ENCODE assay signal across 27 cellular contexts in genomic region chr1:3155056-3155805, GRCh38.
DNase-seq lines count a peak whose midpoint lies in the region; ATAC-seq, FAIRE-seq and TF ChIP-seq lines count a peak whose summit lies in the region.
"Had no signal": no experiment of that assay in that cellular context is flagged by ENCODE, and none has a peak within 500 bp of the region (broad histone marks: within the 10 kb centered on the region; RNA-seq: fewer than 3 reads in every experiment).

No MANE protein-coding gene starts in this region.

- H3K9ac ChIP-seq in endothelial cell of umbilical vein (replicated peaks; ENCODE audit: extremely low read depth, insufficient read depth, low read length) (no peak overlapping the region), mammary epithelial cell (ENCODE audit: insufficient read depth, low read length) (no peak overlapping the region)
- H3K9ac ChIP-seq: KMS-11 had no signal

- no peak overlapping the region for H3K27ac Mint-ChIP-seq in GM23338
- H3K27ac Mint-ChIP-seq: CD4-positive, alpha-beta memory T cell; IgD-negative memory B cell had no signal

- H3K9me1 ChIP-seq in endothelial cell of umbilical vein (replicated peaks; ENCODE audit: control insufficient read depth, extremely low read depth, insufficient read depth, low read length): no peaks in the 10 kb centered on the region

- TF ChIP-seq POLR2A in endothelial cell of umbilical vein (IDR thresholded peaks at IDR 0.05; ENCODE audit: low read depth, low read length): no peak

- no peak overlapping the region for H3K27ac ChIP-seq in GM23338 (ENCODE audit: low read depth)
- H3K27ac ChIP-seq in caudate nucleus (ENCODE audit: low read depth, low read length): peak overlapping the region; percentile 44
- H3K27ac ChIP-seq in endothelial cell of umbilical vein (ENCODE audit: insufficient read depth, low read depth, low read length): no peak overlapping the region
- peak overlapping the region; percentile 66 to 74 for H3K27ac ChIP-seq in thoracic aorta
- no peak overlapping the region for H3K27ac ChIP-seq in mammary epithelial cell (ENCODE audit: insufficient read depth, low read depth, low read length)
- H3K27ac ChIP-seq: HL-60, KMS-11, SK-N-MC had no signal

- H3K4me1 Mint-ChIP-seq in GM23338: peaks cover 3% of the 10 kb centered on the region; the same call in 1 of the 3 replicates
- H3K4me1 Mint-ChIP-seq: IgD-negative memory B cell had no signal

- H3K4me1 ChIP-seq in GM23338 (ENCODE audit: insufficient read depth): no peaks in the 10 kb centered on the region
- H3K4me1 ChIP-seq in endothelial cell of umbilical vein (ENCODE audit: control insufficient read depth, extremely low read depth, insufficient read depth, low read length): no peaks in the 10 kb centered on the region
- H3K4me1 ChIP-seq in thoracic aorta (ENCODE audit: control insufficient read depth in 1 of 2, low read depth in 2 of 2): peaks cover 17 to 54% of the 10 kb centered on the region in 2 donors
- H3K4me1 ChIP-seq in mammary epithelial cell (ENCODE audit: insufficient read depth, low read length): no peaks in the 10 kb centered on the region

- H3K4me2 ChIP-seq in GM23338 (no peak overlapping the region), endothelial cell of umbilical vein (ENCODE audit: insufficient read depth, low read length) (no peak overlapping the region), mammary epithelial cell (ENCODE audit: insufficient read depth, low read depth, low read length) (no peak overlapping the region)
- H3K4me2 ChIP-seq: KMS-11 had no signal

- H4K20me1 ChIP-seq in GM23338 (replicated peaks; ENCODE audit: insufficient read depth) (no peaks in the 10 kb centered on the region), endothelial cell of umbilical vein (replicated peaks; ENCODE audit: control insufficient read depth, extremely low read depth, insufficient read depth, low read length) (no peaks in the 10 kb centered on the region), mammary epithelial cell (ENCODE audit: insufficient read depth, low read length) (no peaks in the 10 kb centered on the region)

- H3F3A ChIP-seq in GM23338 (replicated peaks; ENCODE audit: low read depth): no peaks in the 10 kb centered on the region

- H3K36me3 Mint-ChIP-seq in GM23338 (ENCODE audit: low read depth): no peaks in the 10 kb centered on the region
- H3K36me3 Mint-ChIP-seq: CD4-positive, alpha-beta memory T cell; IgD-negative memory B cell had no signal

- dilution Hi-C loops in endothelial cell of umbilical vein (cut with MboI; ENCODE audit: extremely low pct_ligation_motif_present, low sequenced_read_pairs) (no loop called here), mammary epithelial cell (cut with HindIII; ENCODE audit: low sequenced_read_pairs) (no loop called here)

- H3K36me3 ChIP-seq in GM23338 (ENCODE audit: insufficient read depth) (no peaks in the 10 kb centered on the region), endothelial cell of umbilical vein (ENCODE audit: control insufficient read depth in 2 of 2, extremely low read depth in 1 of 2, insufficient read depth in 2 of 2, low read length in 2 of 2) (no peaks in the 10 kb centered on the region), thoracic aorta (no peaks in the 10 kb centered on the region), mammary epithelial cell (ENCODE audit: insufficient read depth, low read length) (no peaks in the 10 kb centered on the region)

- in situ Hi-C loops in mammary epithelial cell (cut with MboI; ENCODE audit: low sequenced_read_pairs in 2 of 2): no loop called here

- 72% methylated on average over 37 of the region's 39 CpGs for WGBS in mammary epithelial cell (ENCODE audit: low coverage, missing lambda C conversion rate)

- POLR2A ChIA-PET in endothelial cell of umbilical vein (lab: Charles Lee): no interaction called here

- no TSS peak for BruUV-seq in endothelial cell of umbilical vein (replicated peaks; lab: Mats Ljungman, UMichigan)
- BruUV-seq in mammary epithelial cell (replicated peaks; lab: Mats Ljungman, UMichigan): no TSS peak

- H3K4me3 Mint-ChIP-seq in GM23338: no peak overlapping the region
- H3K4me3 Mint-ChIP-seq: CD4-positive, alpha-beta memory T cell had no signal

- ATAC-seq in GM23338 (peak; percentile 35; the same call in 2 of the 3 replicates), thoracic aorta (ENCODE audit: insufficient number of reproducible peaks, low FRiP score, low read depth) (peak; percentile 31), HG03354 (IDR thresholded peaks at IDR 0.05; ENCODE audit: poor library complexity, severe bottlenecking, unreplicated experiment) (no peak)
- ATAC-seq: HCT116, Panc1 had no signal

- no peak for FAIRE-seq in endothelial cell of umbilical vein (lab: Jason Lieb, UNC)
- FAIRE-seq: A204.1, G401.6, GM12891 had no signal

- TF ChIP-seq CTCF in GM23338 (conservative IDR thresholded peaks at IDR 0.05; ENCODE audit: low read depth in 2 of 2) (no peak), endothelial cell of umbilical vein (IDR thresholded peaks at IDR 0.05; ENCODE audit: extremely low read depth in 1 of 2, insufficient read depth in 1 of 2, low read depth in 1 of 2, low read length in 2 of 2) (no peak), thoracic aorta (IDR thresholded peaks at IDR 0.05) (no peak), mammary epithelial cell (conservative IDR thresholded peaks at IDR 0.05 in 1 of 2, IDR thresholded peaks at IDR 0.05 in 1 of 2; ENCODE audit: extremely low read depth in 1 of 2, insufficient read depth in 1 of 2, low read depth in 1 of 2, low read length in 2 of 2) (no peak), GM10266 (IDR thresholded peaks at IDR 0.05; ENCODE audit: control insufficient read depth, insufficient read depth, low read depth, missing control alignments) (no peak)

- intact Hi-C loops in endothelial cell of umbilical vein (cut with micrococcal nuclease): no loop called here
- intact Hi-C loops in mammary epithelial cell (cut with micrococcal nuclease): no loop called here

- H3K9me3 ChIP-seq in endothelial cell of umbilical vein (replicated peaks; ENCODE audit: control insufficient read depth, insufficient read depth, low read length): no peaks in the 10 kb centered on the region
- no peaks in the 10 kb centered on the region for H3K9me3 ChIP-seq in thoracic aorta
- peaks cover 39% of the 10 kb centered on the region for H3K9me3 ChIP-seq in mammary epithelial cell (replicated peaks; ENCODE audit: insufficient read depth, low read length)

- H3K79me2 ChIP-seq in GM23338 (replicated peaks; ENCODE audit: insufficient read depth) (no peaks in the 10 kb centered on the region), endothelial cell of umbilical vein (ENCODE audit: control insufficient read depth, insufficient read depth, low read length) (no peaks in the 10 kb centered on the region), mammary epithelial cell (ENCODE audit: insufficient read depth, low read length) (no peaks in the 10 kb centered on the region)

- DNase-seq in GM23338 (ENCODE audit: low spot score): no peak
- peak in 2 of 61 donors; percentile 10 to 28 for DNase-seq in caudate nucleus (lab: John Stamatoyannopoulos, UW)
- peak; percentile 11 for DNase-seq in endothelial cell of umbilical vein (ENCODE audit: low read depth, low spot score)
- DNase-seq in thoracic aorta (ENCODE audit: low spot score): no peak
- no peak for DNase-seq in OCI-M2 (lab: John Stamatoyannopoulos, UW; ENCODE audit: unreplicated experiment)
- no peak for DNase-seq in mammary epithelial cell
- DNase-seq in GM10266 (ENCODE audit: extremely low spot score): no peak
- DNase-seq: C1 segment of cervical spinal cord; CD4-positive, alpha-beta memory T cell; COR-L47; MM.1S; NCI-H1694; NCI-H2029 treated with DMSO at 0.1 percent for 48 hours; NCI-H226; NCI-H510A; NCI-H69; SIG-M5 had no signal

- no peaks in the 10 kb centered on the region for H3K9me3 Mint-ChIP-seq in GM23338
- H3K9me3 Mint-ChIP-seq: IgD-negative memory B cell had no signal

- H3K27me3 ChIP-seq in GM23338 (ENCODE audit: insufficient read depth): no peaks in the 10 kb centered on the region
- peaks cover 1 to 5% of the 10 kb centered on the region in 2 experiments for H3K27me3 ChIP-seq in endothelial cell of umbilical vein (ENCODE audit: control insufficient read depth in 2 of 2, insufficient read depth in 2 of 2, low read length in 2 of 2)
- no peaks in the 10 kb centered on the region for H3K27me3 ChIP-seq in thoracic aorta (replicated peaks; ENCODE audit: insufficient read depth)
- no peaks in the 10 kb centered on the region for H3K27me3 ChIP-seq in mammary epithelial cell (ENCODE audit: insufficient read depth, low read length)

- H3K9me2 ChIP-seq in GM23338 (ENCODE audit: insufficient read depth): no peaks in the 10 kb centered on the region

- H3K4me3 ChIP-seq in GM23338 (no peak overlapping the region), endothelial cell of umbilical vein (replicated peaks in 1 of 3; ENCODE audit: insufficient read depth in 1 of 3, low read depth in 1 of 3, low read length in 3 of 3) (no peak overlapping the region), thoracic aorta (peak overlapping the region; percentile 42), mammary epithelial cell (replicated peaks in 1 of 3; ENCODE audit: insufficient read depth in 1 of 3, low read depth in 2 of 3, low read length in 3 of 3) (no peak overlapping the region)
- H3K4me3 ChIP-seq: SK-N-MC had no signal

- peaks cover 10% of the 10 kb centered on the region for H3K27me3 Mint-ChIP-seq in GM23338 (ENCODE audit: insufficient read depth, low read depth, poor library complexity)

- CTCF ChIA-PET in endothelial cell of umbilical vein (lab: Charles Lee): no interaction called here
- CTCF ChIA-PET in mammary epithelial cell (lab: Charles Lee; ENCODE audit: low non-redundant PET): no interaction called here

- H2AFZ ChIP-seq in GM23338 (no peak overlapping the region), endothelial cell of umbilical vein (ENCODE audit: low read depth, low read length) (no peak overlapping the region), mammary epithelial cell (ENCODE audit: low read depth, low read length) (no peak overlapping the region)

TF ChIP-seq in GM23338, 12 proteins besides CTCF, POLR2A, EP300 and RAD21 (continues in another document):
- TF ChIP-seq NANOG (IDR thresholded peaks at IDR 0.05; ENCODE audit: borderline replicate concordance): no peak
- no peak for TF ChIP-seq JUNB (IDR thresholded peaks at IDR 0.05; ENCODE audit: unreplicated experiment)
- TF ChIP-seq POLR2AphosphoS5 (IDR thresholded peaks at IDR 0.05; ENCODE audit: low read depth): no peak

TF ChIP-seq in endothelial cell of umbilical vein, 7 proteins besides CTCF, POLR2A, EP300 and RAD21 (continues in another document):
- TF ChIP-seq POLR2AphosphoS5 (IDR thresholded peaks at IDR 0.05; ENCODE audit: insufficient read depth, low read depth, low read length): no peak
- no peak for TF ChIP-seq MAX (IDR thresholded peaks at IDR 0.05; ENCODE audit: insufficient read depth, insufficient read length)
- no peak for TF ChIP-seq FOS (IDR thresholded peaks at IDR 0.05; ENCODE audit: borderline replicate concordance, insufficient read depth, low read length)
- no peak for TF ChIP-seq MYC (IDR thresholded peaks at IDR 0.05; ENCODE audit: low read depth, low read length)
- TF ChIP-seq GATA2 (IDR thresholded peaks at IDR 0.05; ENCODE audit: insufficient read depth, insufficient read length, low read depth, low read length): no peak

Comparison
In these comparisons a context has a peak if more than half of its experiments do, and no peak if none do; other contexts are left out.
1. H3K27ac ChIP-seq: peak in caudate nucleus (single experiment) and thoracic aorta (2 of 2); none in GM23338 (single experiment), endothelial cell of umbilical vein (single experiment) and mammary epithelial cell (single experiment).